ENCODE assay signal across 25 cellular contexts in the genomic region with DNA sequence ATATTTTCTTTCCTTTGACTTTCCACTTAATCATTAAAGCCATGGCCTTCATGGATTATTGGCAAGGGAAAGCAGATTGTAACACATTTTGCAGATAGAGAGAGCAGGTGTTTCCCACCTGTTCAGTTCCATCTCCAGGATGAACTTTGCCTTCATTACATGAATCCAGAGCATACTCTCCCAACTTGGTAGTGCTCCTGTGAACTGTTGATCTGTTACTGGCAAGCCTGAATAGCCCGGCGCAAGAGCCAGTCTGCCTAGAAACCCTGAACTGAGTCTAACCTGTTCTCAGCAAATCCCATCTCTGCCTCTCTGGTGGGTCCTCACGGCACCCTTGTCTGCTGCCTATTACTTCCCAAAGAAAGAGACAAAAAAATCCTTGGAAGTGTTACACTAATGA.
"Had no signal": no experiment of that assay in that cellular context is flagged by ENCODE, and none has a peak within 500 bp of the region (broad histone marks: within the 10 kb centered on the region; RNA-seq: fewer than 3 reads in every experiment).

No MANE protein-coding gene starts in this region.

- H3K27me3 Mint-ChIP-seq: naive B cell; natural killer cell treated with Interleukin-12 subunit alpha and Interleukin-12 subunit beta and Interleukin-15 and Interleukin-18, amount 100 ng/mL, for 72 hours; stimulated activated naive B cell treated with anti-CD40 and anti-IgM and Interleukin-4, amounts not matched to agents 10 μg/mL and 1 μg/mL and 100 μg/mL, for 72 hours; stimulated activated naive CD8-positive, alpha-beta T cell treated with anti-CD3 and anti-CD28 coated beads, Interleukin-15, Interleukin-2, amounts not matched to agents 100 ng/mL and 50 ng/mL, for 24 hours had no signal

- DNase-seq: dermis blood vessel endothelial cell; effector memory CD4-positive, alpha-beta T cell; erythroblast; esophagus squamous epithelium; hypothalamus; immature natural killer cell; islet precursor cell; kidney glomerular epithelial cell; left colon; left ventricle myocardium superior; mesenchymal stem cell; mucosa of descending colon; naive B cell; psoas muscle; right cardiac atrium; stimulated activated CD4-positive, alpha-beta T cell treated with anti-CD3 and anti-CD28 coated beads, Interleukin-15, amount 100 ng/mL, for 24 hours; stimulated activated CD4-positive, alpha-beta T cell treated with anti-CD3 and anti-CD28 coated beads, Interleukin-2, amount 100 ng/mL, for 48 hours; stimulated activated naive B cell treated with anti-CD40 and anti-IgM and Interleukin-4, amounts not matched to agents 10 μg/mL and 1 μg/mL and 100 μg/mL, for 72 hours; transverse colon; upper lobe of right lung; uterus had no signal

- H3K9me3 Mint-ChIP-seq: immature natural killer cell; natural killer cell treated with Interleukin-12 subunit alpha and Interleukin-12 subunit beta and Interleukin-15 and Interleukin-18, amount 100 ng/mL, for 72 hours; neural progenitor cell; stimulated activated naive CD8-positive, alpha-beta T cell treated with anti-CD3 and anti-CD28 coated beads, Interleukin-15, Interleukin-2, amounts not matched to agents 100 ng/mL and 50 ng/mL, for 24 hours had no signal

- H3K4me3 Mint-ChIP-seq: immature natural killer cell; mesothelial cell of epicardium; naive B cell; natural killer cell treated with Interleukin-12 subunit alpha and Interleukin-12 subunit beta and Interleukin-15 and Interleukin-18, amount 100 ng/mL, for 72 hours; neural progenitor cell; stimulated activated naive B cell treated with anti-CD40 and anti-IgM and Interleukin-4, amounts not matched to agents 10 μg/mL and 1 μg/mL and 100 μg/mL, for 72 hours; stimulated activated naive CD8-positive, alpha-beta T cell treated with anti-CD3 and anti-CD28 coated beads, Interleukin-15, Interleukin-2, amounts not matched to agents 100 ng/mL and 50 ng/mL, for 24 hours had no signal

- H3K4me1 Mint-ChIP-seq: naive B cell; stimulated activated naive B cell treated with anti-CD40 and anti-IgM and Interleukin-4, amounts not matched to agents 10 μg/mL and 1 μg/mL and 100 μg/mL, for 72 hours had no signal

- H3K27ac Mint-ChIP-seq: mesothelial cell of epicardium; naive B cell; natural killer cell treated with Interleukin-12 subunit alpha and Interleukin-12 subunit beta and Interleukin-15 and Interleukin-18, amount 100 ng/mL, for 72 hours; neural progenitor cell; stimulated activated naive B cell treated with anti-CD40 and anti-IgM and Interleukin-4, amounts not matched to agents 10 μg/mL and 1 μg/mL and 100 μg/mL, for 72 hours; stimulated activated naive CD8-positive, alpha-beta T cell treated with anti-CD3 and anti-CD28 coated beads, Interleukin-15, Interleukin-2, amounts not matched to agents 100 ng/mL and 50 ng/mL, for 24 hours had no signal

- ATAC-seq: left colon; left ventricle myocardium superior; mucosa of descending colon; natural killer cell treated with Interleukin-12 subunit alpha and Interleukin-12 subunit beta and Interleukin-15 and Interleukin-18, amount 100 ng/mL, for 72 hours; psoas muscle; right cardiac atrium; stimulated activated naive B cell treated with anti-CD40 and anti-IgM and Interleukin-4, amounts not matched to agents 10 μg/mL and 1 μg/mL and 100 μg/mL, for 72 hours; upper lobe of right lung had no signal

- H3K36me3 Mint-ChIP-seq: mesothelial cell of epicardium; naive B cell; natural killer cell treated with Interleukin-12 subunit alpha and Interleukin-12 subunit beta and Interleukin-15 and Interleukin-18, amount 100 ng/mL, for 72 hours; neural progenitor cell; stimulated activated naive B cell treated with anti-CD40 and anti-IgM and Interleukin-4, amounts not matched to agents 10 μg/mL and 1 μg/mL and 100 μg/mL, for 72 hours had no signal
